In genomic region chr7:128309921-128310320, GRCh38 we compare ENCODE assay signal across 27 cellular contexts. TPM values are rescaled to one million over a fixed set of nuclear protein-coding genes. Genes with fewer than 3 reads are reported as not detected.
"Had no signal": no experiment of that assay in that cellular context is flagged by ENCODE, and none has a peak within 500 bp of the region (broad histone marks: within the 10 kb centered on the region; RNA-seq: fewer than 3 reads in every experiment).

No MANE protein-coding gene starts in this region.

- H3K27me3 ChIP-seq: esophagus muscularis mucosa, gastroesophageal sphincter, spleen, testis, tibial nerve, upper lobe of right lung, vagina had no signal

- H2AFZ ChIP-seq: parathyroid adenoma had no signal

- H3K9me3 ChIP-seq: esophagus muscularis mucosa, gastroesophageal sphincter, left ventricle myocardium inferior, lower lobe of right lung, prostate gland, spleen, testis, tibial nerve, upper lobe of right lung, vagina had no signal

- H3K9me3 Mint-ChIP-seq: memory B cell; mesothelial cell of epicardium; natural killer cell; neural crest cell; stimulated activated naive B cell treated with anti-CD40 and anti-IgM and Interleukin-4, amounts not matched to agents 10 μg/mL and 1 μg/mL and 100 μg/mL, for 72 hours; stimulated activated naive CD8-positive, alpha-beta T cell treated with anti-CD3 and anti-CD28 coated beads, Interleukin-15, amount 100 ng/mL, for 72 hours had no signal

- H3K27ac ChIP-seq: epithelial cell of prostate, esophagus muscularis mucosa, gastroesophageal sphincter, left ventricle myocardium inferior, lower lobe of right lung, parathyroid adenoma, prostate gland, spleen, testis, tibial nerve, upper lobe of right lung, vagina had no signal

- H3K9ac ChIP-seq: parathyroid adenoma had no signal

- DNase-seq: effector memory CD4-positive, alpha-beta T cell; kidney; left cardiac atrium; left ventricle myocardium inferior; lower lobe of right lung; natural killer cell; occipital lobe; spleen; stimulated activated CD4-positive, alpha-beta T cell treated with anti-CD3 and anti-CD28 coated beads, Interleukin-2, amount 100 ng/mL, for 24 hours; stimulated activated CD4-positive, alpha-beta T cell treated with anti-CD3 and anti-CD28 coated beads, Interleukin-4, amount 100 ng/mL, for 4 hours; stimulated activated naive B cell treated with anti-CD40 and anti-IgM and Interleukin-4, amounts not matched to agents 10 μg/mL and 1 μg/mL and 100 μg/mL, for 72 hours; stimulated activated naive CD8-positive, alpha-beta T cell treated with anti-CD3 and anti-CD28 coated beads, Interleukin-15, amount 100 ng/mL, for 72 hours; testis; upper lobe of right lung had no signal

- H3K4me1 Mint-ChIP-seq: memory B cell; mesothelial cell of epicardium; neural crest cell; stimulated activated naive B cell treated with anti-CD40 and anti-IgM and Interleukin-4, amounts not matched to agents 10 μg/mL and 1 μg/mL and 100 μg/mL, for 72 hours; stimulated activated naive CD8-positive, alpha-beta T cell treated with anti-CD3 and anti-CD28 coated beads, Interleukin-15, amount 100 ng/mL, for 72 hours had no signal

- H3K27ac Mint-ChIP-seq: memory B cell; mesothelial cell of epicardium; natural killer cell; stimulated activated naive B cell treated with anti-CD40 and anti-IgM and Interleukin-4, amounts not matched to agents 10 μg/mL and 1 μg/mL and 100 μg/mL, for 72 hours had no signal

- H3K4me1 ChIP-seq: esophagus muscularis mucosa, gastroesophageal sphincter, left ventricle myocardium inferior, lower lobe of right lung, parathyroid adenoma, prostate gland, spleen, testis, tibial nerve, upper lobe of right lung, vagina had no signal

- ATAC-seq: gastroesophageal sphincter; left cardiac atrium; lower lobe of right lung; natural killer cell; sciatic nerve; stimulated activated naive B cell treated with anti-CD40 and anti-IgM and Interleukin-4, amounts not matched to agents 10 μg/mL and 1 μg/mL and 100 μg/mL, for 72 hours; stimulated activated naive CD8-positive, alpha-beta T cell treated with anti-CD3 and anti-CD28 coated beads, Interleukin-15, amount 100 ng/mL, for 72 hours; upper lobe of right lung had no signal

- H3K4me3 Mint-ChIP-seq: memory B cell; mesothelial cell of epicardium; natural killer cell; neural crest cell; stimulated activated naive B cell treated with anti-CD40 and anti-IgM and Interleukin-4, amounts not matched to agents 10 μg/mL and 1 μg/mL and 100 μg/mL, for 72 hours; stimulated activated naive CD8-positive, alpha-beta T cell treated with anti-CD3 and anti-CD28 coated beads, Interleukin-15, amount 100 ng/mL, for 72 hours had no signal

- H3K79me2 ChIP-seq: parathyroid adenoma had no signal

- H3K27me3 Mint-ChIP-seq: memory B cell; stimulated activated naive B cell treated with anti-CD40 and anti-IgM and Interleukin-4, amounts not matched to agents 10 μg/mL and 1 μg/mL and 100 μg/mL, for 72 hours; stimulated activated naive CD8-positive, alpha-beta T cell treated with anti-CD3 and anti-CD28 coated beads, Interleukin-15, amount 100 ng/mL, for 72 hours had no signal

- H3K4me3 ChIP-seq: esophagus muscularis mucosa, gastroesophageal sphincter, left ventricle myocardium inferior, lower lobe of right lung, prostate gland, spleen, testis, tibial nerve, upper lobe of right lung, vagina had no signal

RNA-seq across cellular contexts. Expression of gene PRRT4, which starts 51.6 kb away (rescaled TPM):
- total RNA-seq: fibroblast of villous mesenchyme, kidney, renal cortical epithelial cell had no signal
